14 cellular contexts compared by ENCODE assay signal in the genomic region with DNA sequence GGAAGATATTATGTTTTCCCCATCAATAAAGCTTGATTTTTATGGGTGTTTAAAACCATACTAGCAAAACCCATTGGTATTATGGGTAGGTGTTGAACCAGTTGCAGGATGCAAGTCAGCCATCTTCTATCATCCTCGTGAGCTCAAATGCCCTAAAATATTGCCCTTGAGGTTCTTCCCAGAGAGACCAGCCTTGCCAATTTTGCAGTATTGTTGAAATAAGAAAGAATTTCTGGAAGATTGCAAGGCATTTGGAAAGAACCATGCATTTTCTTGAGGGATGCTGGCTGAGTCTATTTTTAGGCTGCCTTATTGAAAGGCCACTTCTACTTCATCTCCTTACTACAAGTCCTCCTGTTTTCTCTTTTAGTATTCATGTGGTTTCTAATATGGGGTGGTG.
DNase-seq lines count a peak whose midpoint lies in the region; ATAC-seq and TF ChIP-seq lines count a peak whose summit lies in the region.
"Had no signal": no experiment of that assay in that cellular context is flagged by ENCODE, and none has a peak within 500 bp of the region (broad histone marks: within the 10 kb centered on the region; RNA-seq: fewer than 3 reads in every experiment).

No MANE protein-coding gene starts in this region.

- TF ChIP-seq CTCF in coronary artery (IDR thresholded peaks at IDR 0.05) (no peak), neural progenitor cell (IDR thresholded peaks at IDR 0.05) (no peak), WERI-Rb-1 (IDR thresholded peaks at IDR 0.05; ENCODE audit: low read depth, low read length) (no peak)

- CTCF ChIA-PET in activated CD8-positive, alpha-beta T cell treated with anti-CD3 and anti-CD28 coated beads, Interleukin-2, amount 10 ng/mL, durations not matched to agents 7 days and 5 days (lab: Charles Lee) = no interaction called here

- H2AFZ ChIP-seq in GM23248 = no peak overlapping the region
- H2AFZ ChIP-seq in neural progenitor cell (replicated peaks) = peak overlapping the region; percentile 34

- H3K27me3 Mint-ChIP-seq in neural progenitor cell (ENCODE audit: insufficient read depth, low read depth) = peaks cover 4% of the 10 kb centered on the region
- H3K27me3 Mint-ChIP-seq in activated CD8-positive, alpha-beta T cell treated with anti-CD3 and anti-CD28 coated beads, Interleukin-2, amount 10 ng/mL, durations not matched to agents 7 days and 5 days (ENCODE audit: low read depth) = no peaks in the 10 kb centered on the region

- in situ Hi-C loops in GM23248 (cut with MboI) = no loop called here

- no peaks in the 10 kb centered on the region for H3K36me3 ChIP-seq in GM23248 (ENCODE audit: low read depth)
- H3K36me3 ChIP-seq in neural progenitor cell = no peaks in the 10 kb centered on the region
- no peaks in the 10 kb centered on the region for H3K36me3 ChIP-seq in WERI-Rb-1

- H3K36me3 Mint-ChIP-seq in neural progenitor cell = no peaks in the 10 kb centered on the region
- H3K36me3 Mint-ChIP-seq in activated CD8-positive, alpha-beta T cell treated with anti-CD3 and anti-CD28 coated beads, Interleukin-2, amount 10 ng/mL, durations not matched to agents 7 days and 5 days (ENCODE audit: low read depth) = no peaks in the 10 kb centered on the region
- H3K36me3 Mint-ChIP-seq: CD14-positive monocyte had no signal

- peaks cover 7% of the 10 kb centered on the region for H3F3A ChIP-seq in GM23248 (ENCODE audit: insufficient read depth)
- no peaks in the 10 kb centered on the region for H3F3A ChIP-seq in neural progenitor cell (ENCODE audit: low read depth)

- POLR2A ChIA-PET in activated CD8-positive, alpha-beta T cell treated with anti-CD3 and anti-CD28 coated beads, Interleukin-2, amount 10 ng/mL, durations not matched to agents 7 days and 5 days (lab: Charles Lee) = no interaction called here

- ATAC-seq in activated CD8-positive, alpha-beta T cell treated with anti-CD3 and anti-CD28 coated beads, Interleukin-2, amount 10 ng/mL, durations not matched to agents 7 days and 5 days = no peak
- ATAC-seq: K562, PC-3 had no signal

- no peaks in the 10 kb centered on the region for H3K9me2 ChIP-seq in GM23248 (ENCODE audit: insufficient read depth)

- H3K4me3 Mint-ChIP-seq in neural progenitor cell = no peak overlapping the region
- H3K4me3 Mint-ChIP-seq in activated CD8-positive, alpha-beta T cell treated with anti-CD3 and anti-CD28 coated beads, Interleukin-2, amount 10 ng/mL, durations not matched to agents 7 days and 5 days = no peak overlapping the region
- H3K4me3 Mint-ChIP-seq: CD14-positive monocyte had no signal

- H4K20me1 ChIP-seq in GM23248 (ENCODE audit: insufficient read depth) (no peaks in the 10 kb centered on the region), neural progenitor cell (ENCODE audit: low read depth) (no peaks in the 10 kb centered on the region)

- H3K79me2 ChIP-seq in GM23248 (ENCODE audit: insufficient read depth) = no peaks in the 10 kb centered on the region
- no peaks in the 10 kb centered on the region for H3K79me2 ChIP-seq in neural progenitor cell (ENCODE audit: low read depth)

- WGBS in GM23248 (ENCODE audit: low coverage in 1 of 2, low lambda C conversion rate in 2 of 2, missing lambda C conversion rate in 2 of 2), 2 experiments = 4 to 7% methylated on average over 1 of the region's 1 CpG

- H3K27me3 ChIP-seq in GM23248 (replicated peaks; ENCODE audit: insufficient read depth) = no peaks in the 10 kb centered on the region
- no peaks in the 10 kb centered on the region for H3K27me3 ChIP-seq in neural progenitor cell
- no peaks in the 10 kb centered on the region for H3K27me3 ChIP-seq in WERI-Rb-1 (ENCODE audit: insufficient read depth, low read depth, severe bottlenecking)

- peaks cover 7% of the 10 kb centered on the region for H3K4me1 Mint-ChIP-seq in neural progenitor cell
- no peaks in the 10 kb centered on the region for H3K4me1 Mint-ChIP-seq in activated CD8-positive, alpha-beta T cell treated with anti-CD3 and anti-CD28 coated beads, Interleukin-2, amount 10 ng/mL, durations not matched to agents 7 days and 5 days (ENCODE audit: low read depth)
- H3K4me1 Mint-ChIP-seq: CD14-positive monocyte had no signal

- no peak overlapping the region for H3K4me3 ChIP-seq in GM23248
- peak overlapping the region; percentile 3 for H3K4me3 ChIP-seq in coronary artery
- H3K4me3 ChIP-seq in neural progenitor cell = no peak overlapping the region
- no peak overlapping the region for H3K4me3 ChIP-seq in WERI-Rb-1 (ENCODE audit: low read depth, low read length)
- H3K4me3 ChIP-seq: K562 had no signal

- H3K27ac Mint-ChIP-seq in neural progenitor cell = no peak overlapping the region
- H3K27ac Mint-ChIP-seq in activated CD8-positive, alpha-beta T cell treated with anti-CD3 and anti-CD28 coated beads, Interleukin-2, amount 10 ng/mL, durations not matched to agents 7 days and 5 days = no peak overlapping the region
- H3K27ac Mint-ChIP-seq: CD14-positive monocyte had no signal

- peak; percentile 48 for DNase-seq in GM23248
- DNase-seq in coronary artery (ENCODE audit: low spot score) = no peak
- DNase-seq in neural progenitor cell (ENCODE audit: low spot score) = no peak
- no peak for DNase-seq in Kasumi-1 (lab: John Stamatoyannopoulos, UW)
- DNase-seq in COLO668 (lab: John Stamatoyannopoulos, UW; ENCODE audit: unreplicated experiment) = no peak
- DNase-seq in WERI-Rb-1 = no peak
- DNase-seq in activated CD8-positive, alpha-beta T cell treated with anti-CD3 and anti-CD28 coated beads, Interleukin-2, amount 10 ng/mL, durations not matched to agents 7 days and 5 days = no peak
- DNase-seq: Caco-2, DMS53, NCI-H1105, NCI-H187, PC-3 had no signal

- H3K27ac ChIP-seq in GM23248 = no peak overlapping the region
- H3K27ac ChIP-seq in coronary artery = peak overlapping the region; percentile 45 to 78
- H3K27ac ChIP-seq in neural progenitor cell = no peak overlapping the region
- H3K27ac ChIP-seq in WERI-Rb-1 = no peak overlapping the region

- peaks cover 25% of the 10 kb centered on the region for H3K9me3 Mint-ChIP-seq in neural progenitor cell
- H3K9me3 Mint-ChIP-seq in activated CD8-positive, alpha-beta T cell treated with anti-CD3 and anti-CD28 coated beads, Interleukin-2, amount 10 ng/mL, durations not matched to agents 7 days and 5 days (ENCODE audit: insufficient read depth) = peaks cover 4% of the 10 kb centered on the region

- H3K9ac ChIP-seq in GM23248 (no peak overlapping the region), neural progenitor cell (no peak overlapping the region)

- no peaks in the 10 kb centered on the region for H3K9me3 ChIP-seq in GM23248 (ENCODE audit: low read depth)
- H3K9me3 ChIP-seq in neural progenitor cell (ENCODE audit: low read depth) = no peaks in the 10 kb centered on the region
- peaks cover 12% of the 10 kb centered on the region for H3K9me3 ChIP-seq in WERI-Rb-1 (ENCODE audit: severe bottlenecking)

- H3K4me2 ChIP-seq in GM23248 (ENCODE audit: unreplicated experiment) (no peak overlapping the region), neural progenitor cell (no peak overlapping the region)

- H3K4me1 ChIP-seq in GM23248 (ENCODE audit: insufficient read depth) = 0 out of 2 replicates have a peak, but pooled peaks cover 5% of the 10 kb centered on the region
- no peaks in the 10 kb centered on the region for H3K4me1 ChIP-seq in neural progenitor cell
- H3K4me1 ChIP-seq: Caco-2 had no signal

Comparison
In these comparisons a context has a peak if more than half of its experiments do, and no peak if none do; other contexts are left out.
1. H3K27ac ChIP-seq: peak in coronary artery (2 of 2); none in GM23248 (single experiment), neural progenitor cell (single experiment) and WERI-Rb-1 (single experiment).